1 cellular context compared by ENCODE assay signal in the genomic region with DNA sequence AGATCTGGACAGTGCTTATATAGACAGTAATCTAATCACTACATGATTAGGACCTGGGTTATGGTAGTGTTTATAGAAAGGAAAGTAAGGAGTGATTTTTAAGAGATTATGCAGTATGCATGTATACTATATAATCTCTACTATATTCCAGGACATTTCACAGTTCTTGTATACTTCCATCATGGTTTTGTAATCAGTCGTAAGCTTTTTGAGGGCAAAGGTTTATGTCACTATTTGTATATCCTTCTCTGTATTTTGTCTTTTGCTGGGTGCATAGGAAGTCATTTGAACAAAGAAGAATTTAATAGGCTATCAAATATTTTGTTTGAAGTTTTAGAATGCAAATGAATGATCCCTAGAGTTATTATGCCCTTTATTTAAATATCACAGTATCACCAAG.
TF ChIP-seq lines count a peak whose summit lies in the region.

No MANE protein-coding gene starts in this region.

TF ChIP-seq in HepG2, 621 proteins besides CTCF, POLR2A, EP300 and RAD21:
- TF ChIP-seq ZNF776 (CRISPR knock-in tag; IDR thresholded peaks at IDR 0.05) (no peak), PAXIP1 (CRISPR knock-in tag; conservative IDR thresholded peaks at IDR 0.05) (no peak), ZNF709 (CRISPR knock-in tag; IDR thresholded peaks at IDR 0.05) (no peak), ZNF800 (CRISPR knock-in tag; IDR thresholded peaks at IDR 0.05) (no peak)
- TF ChIP-seq, protein P1, sequence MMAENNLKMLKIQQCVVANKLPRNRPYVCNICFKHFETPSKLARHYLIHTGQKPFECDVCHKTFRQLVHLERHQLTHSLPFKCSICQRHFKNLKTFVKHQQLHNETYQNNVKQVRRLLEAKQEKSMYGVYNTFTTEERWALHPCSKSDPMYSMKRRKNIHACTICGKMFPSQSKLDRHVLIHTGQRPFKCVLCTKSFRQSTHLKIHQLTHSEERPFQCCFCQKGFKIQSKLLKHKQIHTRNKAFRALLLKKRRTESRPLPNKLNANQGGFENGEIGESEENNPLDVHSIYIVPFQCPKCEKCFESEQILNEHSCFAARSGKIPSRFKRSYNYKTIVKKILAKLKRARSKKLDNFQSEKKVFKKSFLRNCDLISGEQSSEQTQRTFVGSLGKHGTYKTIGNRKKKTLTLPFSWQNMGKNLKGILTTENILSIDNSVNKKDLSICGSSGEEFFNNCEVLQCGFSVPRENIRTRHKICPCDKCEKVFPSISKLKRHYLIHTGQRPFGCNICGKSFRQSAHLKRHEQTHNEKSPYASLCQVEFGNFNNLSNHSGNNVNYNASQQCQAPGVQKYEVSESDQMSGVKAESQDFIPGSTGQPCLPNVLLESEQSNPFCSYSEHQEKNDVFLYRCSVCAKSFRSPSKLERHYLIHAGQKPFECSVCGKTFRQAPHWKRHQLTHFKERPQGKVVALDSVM (CRISPR knock-in tag; IDR thresholded peaks at IDR 0.05), result no peak
